18 cellular contexts compared by ENCODE assay signal in genomic region chr9:117547904-117548303, GRCh38.
DNase-seq lines count a peak whose midpoint lies in the region; ATAC-seq and TF ChIP-seq lines count a peak whose summit lies in the region.
"Had no signal": no experiment of that assay in that cellular context is flagged by ENCODE, and none has a peak within 500 bp of the region (broad histone marks: within the 10 kb centered on the region; RNA-seq: fewer than 3 reads in every experiment).

No MANE protein-coding gene starts in this region.

- intact Hi-C loops in right cardiac atrium (cut with DNase I): no loop called here
- intact Hi-C loops in cardiac septum (cut with DNase I): no loop called here

- no peak for ATAC-seq in GM18498 (IDR thresholded peaks at IDR 0.05; ENCODE audit: unreplicated experiment)
- ATAC-seq in right cardiac atrium: no peak
- ATAC-seq in HG02870 (IDR thresholded peaks at IDR 0.05; ENCODE audit: unreplicated experiment): no peak
- ATAC-seq: A549 had no signal

- H3K9me3 ChIP-seq in DOHH2 (ENCODE audit: control insufficient read depth, insufficient read depth, low read length) (no peaks in the 10 kb centered on the region), hepatocyte (ENCODE audit: low read depth) (no peaks in the 10 kb centered on the region), neural progenitor cell (ENCODE audit: low read depth) (no peaks in the 10 kb centered on the region), right cardiac atrium (ENCODE audit: control insufficient read depth, low read length) (no peaks in the 10 kb centered on the region)
- H3K9me3 ChIP-seq: A549, BE2C had no signal

- H2AFZ ChIP-seq in hepatocyte (no peak overlapping the region), neural progenitor cell (replicated peaks) (no peak overlapping the region)

- H3K4me1 ChIP-seq in DOHH2 (ENCODE audit: control insufficient read depth, low read length): peaks cover 13% of the 10 kb centered on the region
- H3K4me1 ChIP-seq in hepatocyte (ENCODE audit: insufficient read depth): no peaks in the 10 kb centered on the region
- peaks cover 15% of the 10 kb centered on the region for H3K4me1 ChIP-seq in neural progenitor cell
- H3K4me1 ChIP-seq in right cardiac atrium (ENCODE audit: control insufficient read depth, insufficient read depth, low read length): no peaks in the 10 kb centered on the region
- H3K4me1 ChIP-seq: BE2C had no signal

- no peaks in the 10 kb centered on the region for H3K9me2 ChIP-seq in DOHH2 (replicated peaks; ENCODE audit: control insufficient read depth, low read length)
- no peaks in the 10 kb centered on the region for H3K9me2 ChIP-seq in hepatocyte (replicated peaks; ENCODE audit: insufficient read depth)

- H3K36me3 Mint-ChIP-seq in neural progenitor cell: no peaks in the 10 kb centered on the region
- H3K36me3 Mint-ChIP-seq: CD4-positive, alpha-beta memory T cell had no signal

- H3K9ac ChIP-seq in neural progenitor cell: no peak overlapping the region

- H3K4me3 Mint-ChIP-seq in neural progenitor cell: no peak overlapping the region
- H3K4me3 Mint-ChIP-seq: HFFc6 had no signal

- 76% methylated on average over 3 of the region's 3 CpGs for WGBS in hepatocyte (ENCODE audit: low lambda C conversion rate, missing lambda C conversion rate)
- 82% methylated on average over 3 of the region's 3 CpGs for WGBS in right cardiac atrium

- no peak overlapping the region for H3K4me3 ChIP-seq in DOHH2 (ENCODE audit: low read length)
- H3K4me3 ChIP-seq in hepatocyte: no peak overlapping the region
- no peak overlapping the region for H3K4me3 ChIP-seq in neural progenitor cell
- no peak overlapping the region for H3K4me3 ChIP-seq in right cardiac atrium (ENCODE audit: low read length)

- H3F3A ChIP-seq in DOHH2 (ENCODE audit: control insufficient read depth, insufficient read depth) (peaks cover 4% of the 10 kb centered on the region; the same call in 1 of the 2 replicates), neural progenitor cell (ENCODE audit: low read depth) (no peaks in the 10 kb centered on the region)

- H3K27me3 ChIP-seq in DOHH2 (ENCODE audit: control insufficient read depth, low read length) (no peaks in the 10 kb centered on the region), hepatocyte (no peaks in the 10 kb centered on the region), neural progenitor cell (no peaks in the 10 kb centered on the region), right cardiac atrium (ENCODE audit: control insufficient read depth, insufficient read depth) (no peaks in the 10 kb centered on the region)
- H3K27me3 ChIP-seq: BE2C had no signal

- H3K36me3 ChIP-seq in DOHH2 (ENCODE audit: control insufficient read depth, low read length): no peaks in the 10 kb centered on the region
- no peaks in the 10 kb centered on the region for H3K36me3 ChIP-seq in hepatocyte (replicated peaks; ENCODE audit: insufficient read depth, low read depth)
- no peaks in the 10 kb centered on the region for H3K36me3 ChIP-seq in neural progenitor cell
- H3K36me3 ChIP-seq: BE2C had no signal

- DNase-seq in NCI-H82 (lab: John Stamatoyannopoulos, UW) (peak; percentile 61), hepatocyte (ENCODE audit: low spot score) (no peak), neural progenitor cell (ENCODE audit: low spot score) (no peak), right cardiac atrium (no peak), cardiac septum (ENCODE audit: low spot score) (no peak)
- DNase-seq: BE2C; CD4-positive, alpha-beta memory T cell; DMS153; DND-41; GF-D8; HCEC 1CT; HFFc6; IMR-90 had no signal

- no peaks in the 10 kb centered on the region for H3K9me3 Mint-ChIP-seq in neural progenitor cell

- TF ChIP-seq CTCF in DOHH2 (IDR thresholded peaks at IDR 0.05; ENCODE audit: low read depth, low read length, poor library complexity, severe bottlenecking): no peak
- no peak for TF ChIP-seq CTCF in hepatocyte (IDR thresholded peaks at IDR 0.05; ENCODE audit: poor library complexity)
- TF ChIP-seq CTCF in neural progenitor cell (IDR thresholded peaks at IDR 0.05): no peak

- H4K20me1 ChIP-seq in DOHH2 (ENCODE audit: control insufficient read depth, insufficient read depth, low read depth, low read length): no peaks in the 10 kb centered on the region
- no peaks in the 10 kb centered on the region for H4K20me1 ChIP-seq in hepatocyte (ENCODE audit: insufficient read depth, poor library complexity, severe bottlenecking)
- no peaks in the 10 kb centered on the region for H4K20me1 ChIP-seq in neural progenitor cell (ENCODE audit: low read depth)

- H3K79me2 ChIP-seq in DOHH2 (ENCODE audit: control insufficient read depth, low read length) (no peaks in the 10 kb centered on the region), hepatocyte (no peaks in the 10 kb centered on the region), neural progenitor cell (ENCODE audit: low read depth) (no peaks in the 10 kb centered on the region)

- no peak overlapping the region for H3K27ac Mint-ChIP-seq in neural progenitor cell
- H3K27ac Mint-ChIP-seq: CD4-positive, alpha-beta memory T cell; HFFc6 had no signal

- H3K4me2 ChIP-seq in DOHH2 (ENCODE audit: low read length): peak overlapping the region; percentile 57; the same call in 1 of the 2 replicates
- H3K4me2 ChIP-seq in hepatocyte: peak overlapping the region; percentile 69
- H3K4me2 ChIP-seq in neural progenitor cell: peak overlapping the region; percentile 60

- peaks cover 25% of the 10 kb centered on the region for H3K4me1 Mint-ChIP-seq in neural progenitor cell

- no peak overlapping the region for H3K27ac ChIP-seq in DOHH2 (ENCODE audit: low read depth, low read length)
- no peak overlapping the region for H3K27ac ChIP-seq in hepatocyte
- no peak overlapping the region for H3K27ac ChIP-seq in neural progenitor cell
- H3K27ac ChIP-seq in right cardiac atrium (ENCODE audit: low read length): no peak overlapping the region
- H3K27ac ChIP-seq: A549, C4-2B had no signal

- no peaks in the 10 kb centered on the region for H3K27me3 Mint-ChIP-seq in neural progenitor cell (ENCODE audit: insufficient read depth, low read depth)
- H3K27me3 Mint-ChIP-seq: CD4-positive, alpha-beta memory T cell had no signal
